In genomic region chr6:17144016-17144415, GRCh38 we compare ENCODE assay signal across 11 cellular contexts. TPM values are rescaled to one million over a fixed set of nuclear protein-coding genes. Genes with fewer than 3 reads are reported as not detected.
"Had no signal": no experiment of that assay in that cellular context is flagged by ENCODE, and none has a peak within 500 bp of the region (broad histone marks: within the 10 kb centered on the region; RNA-seq: fewer than 3 reads in every experiment).

No MANE protein-coding gene starts in this region.

- H3K9me3 ChIP-seq: HAP-1 had no signal

- H3K27ac ChIP-seq: GM23248 had no signal

- H2AFZ ChIP-seq: GM23248, GM23338 had no signal

- H3K9ac ChIP-seq: GM23248 had no signal

- DNase-seq: GM23248, GOT3, H7, H9, HCEC 1CT, HFFc6 had no signal

- H3K4me1 ChIP-seq: HAP-1 had no signal

- FAIRE-seq: H1, H54 had no signal

- ATAC-seq: GM23338 had no signal

- H3K4me3 ChIP-seq: GM23248, GM23338, HAP-1 had no signal

- H3K36me3 ChIP-seq: HAP-1 had no signal

- H3K4me2 ChIP-seq: GM23338 had no signal

RNA-seq across cellular contexts. Expression of gene STMND1, which starts 42.2 kb away (rescaled TPM):
- total RNA-seq: GM23248, H1, H4, H7, H9 had no signal
- polyA plus RNA-seq: GM23248, GM23338, H1 had no signal
